Comparison of ENCODE assay signal across 16 cellular contexts in genomic region chr6:156309017-156309416, GRCh38.
"Had no signal": no experiment of that assay in that cellular context is flagged by ENCODE, and none has a peak within 500 bp of the region (broad histone marks: within the 10 kb centered on the region; RNA-seq: fewer than 3 reads in every experiment).

No MANE protein-coding gene starts in this region.

- H3K36me3 Mint-ChIP-seq: brain, T-cell had no signal

- H3K9me3 Mint-ChIP-seq: brain, T-cell had no signal

- H3K4me3 Mint-ChIP-seq: brain, T-cell had no signal

- DNase-seq: activated CD4-positive, alpha-beta T cell treated with anti-CD3 and anti-CD28 coated beads, Interleukin-2, amount 50 U/mL, for 48 hours; activated CD4-positive, CD25-positive, alpha-beta regulatory T cell; activated CD8-positive, alpha-beta memory T cell treated with anti-CD3 and anti-CD28 coated beads, Interleukin-2, amount 50 U/mL, for 48 hours; activated naive CD4-positive, alpha-beta T cell treated with anti-CD3 and anti-CD28 coated beads, Interleukin-2, amount 50 U/mL, for 16 hours; activated T-cell treated with anti-CD3 and anti-CD28 coated beads, Interleukin-2, amount 50 U/mL, for 48 hours; amniotic stem cell; NCI-H1092; NCI-H2029 treated with DMSO at 0.1 percent for 48 hours; NCI-H345; NCI-H510A; NCI-H526 treated with DMSO at 0.1 percent for 48 hours; NCI-H82; T-cell; T-helper 2 cell; T1000 had no signal

- H3K27ac Mint-ChIP-seq: brain, T-cell had no signal

- ATAC-seq: T-cell had no signal

- H3K4me1 Mint-ChIP-seq: brain, T-cell had no signal

- H3K27me3 Mint-ChIP-seq: T-cell had no signal
